32 cellular contexts compared by ENCODE assay signal in the genomic region with DNA sequence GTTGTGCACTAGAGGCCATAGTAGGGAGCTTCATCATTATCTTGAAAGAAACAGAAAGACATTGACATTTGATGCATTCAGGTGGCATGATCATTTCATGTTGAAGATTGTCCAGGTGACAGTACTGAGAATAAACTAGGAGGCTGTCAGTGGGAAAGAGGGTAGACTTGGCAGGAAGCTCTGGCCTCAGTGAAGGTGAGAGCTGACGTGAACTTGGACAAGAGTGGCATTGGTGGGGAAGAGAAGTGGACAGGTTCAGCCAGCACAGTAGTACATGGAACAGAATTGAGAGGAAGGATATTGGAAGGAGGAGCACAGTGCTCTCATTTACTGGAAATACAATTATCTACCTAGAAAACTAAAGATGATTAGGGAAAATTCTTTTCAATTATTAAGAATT.
"Had no signal": no experiment of that assay in that cellular context is flagged by ENCODE, and none has a peak within 500 bp of the region (broad histone marks: within the 10 kb centered on the region; RNA-seq: fewer than 3 reads in every experiment).

No MANE protein-coding gene starts in this region.

- DNase-seq: activated effector memory CD4-positive, alpha-beta T cell treated with anti-CD3 and anti-CD28 coated beads, Interleukin-2, amount 50 U/mL, for 16 hours; activated effector memory CD4-positive, alpha-beta T cell treated with Interleukin-2 at 50 U/mL for 16 hours; activated gamma-delta T cell; activated gamma-delta T cell treated with Interleukin-2 at 50 U/mL for 16 hours; activated naive CD4-positive, alpha-beta T cell; activated naive CD4-positive, alpha-beta T cell treated with anti-CD3 and anti-CD28 coated beads for 36 hours; activated naive CD4-positive, alpha-beta T cell treated with anti-CD3 and anti-CD28 coated beads, Interleukin-2, amount 10 ng/mL, durations not matched to agents 7 days and 5 days; activated naive CD4-positive, alpha-beta T cell treated with anti-CD3 and anti-CD28 coated beads, Interleukin-2, amount 50 U/mL, for 16 hours; activated naive CD4-positive, alpha-beta T cell treated with Interleukin-2 at 50 U/mL for 16 hours; activated naive CD8-positive, alpha-beta T cell treated with anti-CD3 and anti-CD28 coated beads for 36 hours; activated naive CD8-positive, alpha-beta T cell treated with anti-CD3 and anti-CD28 coated beads, Interleukin-2, amount 10 ng/mL, durations not matched to agents 7 days and 5 days; activated naive CD8-positive, alpha-beta T cell treated with anti-CD3 and anti-CD28 coated beads, Interleukin-2, amount 50 U/mL, for 24 hours; activated T-cell treated with anti-CD3 and anti-CD28 coated beads, Interleukin-2, amount 50 U/mL, for 1 hour; activated T-cell treated with anti-CD3 and anti-CD28 coated beads, Interleukin-2, amount 50 U/mL, for 24 hours; activated T-cell treated with anti-CD3 and anti-CD28 coated beads, Interleukin-2, amount 50 U/mL, for 4 hours; activated T-cell treated with anti-CD3 and anti-CD28 coated beads, Interleukin-2, amount 50 U/mL, for 48 hours; activated T-cell treated with anti-CD3 and anti-CD28 coated beads, Interleukin-2, amount 50 U/mL, for 72 hours; adrenal gland; amniotic stem cell; amygdala; anterior cingulate cortex; aorta; body of pancreas; brain microvascular endothelial cell; caudate nucleus; central memory CD4-positive, alpha-beta T cell; cerebellar nuclear complex had no signal

- H3K4me1 ChIP-seq: adrenal gland, ascending aorta, breast epithelium had no signal

- H3K36me3 ChIP-seq: adrenal gland, ascending aorta, brain microvascular endothelial cell, breast epithelium, cardiac muscle cell had no signal

- ATAC-seq: activated naive CD4-positive, alpha-beta T cell treated with anti-CD3 and anti-CD28 coated beads, Interleukin-2, amount 50 U/mL, for 72 hours; activated naive CD8-positive, alpha-beta T cell treated with anti-CD3 and anti-CD28 coated beads, Interleukin-2, amount 50 U/mL, for 24 hours; activated T-cell treated with anti-CD3 and anti-CD28 coated beads, Interleukin-2, amount 50 U/mL, for 4 hours; activated T-cell treated with anti-CD3 and anti-CD28 coated beads, Interleukin-2, amount 50 U/mL, for 72 hours; activated T-helper 17 cell treated with anti-CD3 and anti-CD28 coated beads, Interleukin-2, amount 50 U/mL, for 72 hours; body of pancreas had no signal

- H3K27ac ChIP-seq: adrenal gland, ascending aorta, body of pancreas, brain microvascular endothelial cell, breast epithelium, cardiac muscle cell had no signal

- H3K4me3 ChIP-seq: adrenal gland, ascending aorta, body of pancreas, breast epithelium, cardiac muscle cell had no signal

- H3K27me3 ChIP-seq: adrenal gland, ascending aorta, body of pancreas, brain microvascular endothelial cell, breast epithelium, cardiac muscle cell had no signal

- H3K9me3 ChIP-seq: adrenal gland, ascending aorta, body of pancreas had no signal
